Comparison of ENCODE assay signal across 15 cellular contexts in the genomic region with DNA sequence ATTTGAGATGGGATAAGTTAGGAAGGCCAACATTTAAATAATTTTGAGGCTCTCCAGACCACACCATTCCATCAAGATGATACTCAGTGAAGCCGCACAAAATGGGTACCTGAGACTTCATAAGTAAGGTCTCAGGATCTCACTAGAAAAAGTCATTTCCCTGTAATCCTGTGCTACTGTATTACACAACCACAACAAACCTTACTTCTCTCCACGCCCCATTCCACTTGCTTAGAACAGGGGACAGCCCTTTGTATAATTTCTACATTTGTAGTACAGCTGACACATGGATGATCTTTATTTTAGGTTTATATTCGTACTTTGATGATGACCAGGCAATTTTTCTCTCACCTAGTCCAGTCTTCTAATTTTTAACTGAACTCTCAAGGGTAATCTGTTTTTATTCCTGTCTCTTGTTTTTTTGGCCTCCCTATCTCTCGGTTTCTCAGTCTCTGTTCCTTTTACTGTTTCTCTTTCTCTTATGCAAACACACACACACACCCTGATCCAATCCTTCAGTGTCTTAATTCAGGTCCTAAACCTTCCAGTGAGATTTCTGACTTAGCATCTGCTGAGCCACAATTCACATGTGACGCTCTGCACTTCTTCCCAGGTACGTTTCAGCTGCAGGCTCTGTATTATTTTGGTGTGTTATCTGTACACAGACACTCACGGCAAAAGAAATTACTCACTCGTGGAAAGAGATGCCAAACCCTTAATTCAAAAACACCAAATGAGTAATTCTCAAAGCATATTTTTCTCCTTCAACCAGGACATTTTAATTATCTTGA.
DNase-seq lines count a peak whose midpoint lies in the region; ATAC-seq and TF ChIP-seq lines count a peak whose summit lies in the region.
"Had no signal": no experiment of that assay in that cellular context is flagged by ENCODE, and none has a peak within 500 bp of the region (broad histone marks: within the 10 kb centered on the region; RNA-seq: fewer than 3 reads in every experiment).

No MANE protein-coding gene starts in this region.

- 86% methylated on average over 1 of the region's 8 CpGs; no CpG with 5 or more reads in 1 of the 2 experiments for WGBS in IMR-90 (ENCODE audit: extremely low coverage in 2 of 2, insufficient read length in 1 of 2), 2 experiments

- POLR2A ChIA-PET in IMR-90 (lab: Charles Lee; ENCODE audit: unreplicated experiment): interaction anchor here (1.0 kb wide), 1 partner anchor 223 kb away, joined by 7 read pairs; a partner anchor contains a TSS
- POLR2A ChIA-PET in RWPE1 (lab: Yijun Ruan, JAX; ENCODE audit: low non-redundant PET): no interaction called here

- peak overlapping the region; percentile 20 for H2AK5ac ChIP-seq in IMR-90 (ENCODE audit: low read depth, low read length)

- H3K4ac ChIP-seq in IMR-90 (ENCODE audit: low read depth, low read length): peak overlapping the region; percentile 95; the same call in 1 of the 2 replicates

- H3K9me3 ChIP-seq in IMR-90 (ENCODE audit: control insufficient read depth, insufficient read depth, low read length): no peaks in the 10 kb centered on the region
- H3K9me3 ChIP-seq: BLaER1 had no signal

- H3K56ac ChIP-seq in IMR-90 (ENCODE audit: extremely low read depth, insufficient read depth, low read length): no peak overlapping the region

- peak overlapping the region in 1 of 2 experiments; percentile 61; a peak in 3 of 4 replicates for H4K8ac ChIP-seq in IMR-90 (ENCODE audit: low read depth in 2 of 2, low read length in 2 of 2)

- peak overlapping the region; percentile 35; the same call in 1 of the 2 replicates for H3K14ac ChIP-seq in IMR-90 (replicated peaks; ENCODE audit: low read depth, low read length)

- H3K4me3 ChIP-seq in IMR-90 (ENCODE audit: insufficient read depth, low read depth, low read length): no peak overlapping the region
- no peak overlapping the region for H3K4me3 ChIP-seq in fibroblast of pulmonary artery (replicated peaks; ENCODE audit: low read depth, low read length)
- no peak overlapping the region for H3K4me3 ChIP-seq in retinal pigment epithelial cell (ENCODE audit: low read length)
- H3K4me3 ChIP-seq: BLaER1 had no signal

- no peaks in the 10 kb centered on the region for H3K27me3 ChIP-seq in IMR-90 (ENCODE audit: control insufficient read depth, insufficient read depth, low read length)
- H3K27me3 ChIP-seq: BLaER1 had no signal

- peaks cover 11% of the 10 kb centered on the region for H3K9me1 ChIP-seq in IMR-90 (ENCODE audit: insufficient read depth, low read length)

- no peak overlapping the region for H2AK9ac ChIP-seq in IMR-90 (replicated peaks; ENCODE audit: low read depth, low read length, poor library complexity)

- dilution Hi-C loops in IMR-90 (cut with HindIII; ENCODE audit: low sequenced_read_pairs, unreplicated experiment): no loop called here

- no peaks in the 10 kb centered on the region for H3K36me3 ChIP-seq in IMR-90 (ENCODE audit: control insufficient read depth, insufficient read depth, low read length)
- H3K36me3 ChIP-seq: BLaER1 had no signal

- 0 out of 2 replicates have a peak overlapping the region, but pooled peaks have one; percentile 7 for H4K91ac ChIP-seq in IMR-90 (ENCODE audit: insufficient read depth, low read depth, low read length)

- peak overlapping the region; percentile 62 for H3K4me2 ChIP-seq in IMR-90 (ENCODE audit: low read depth, low read length)
- H3K4me2 ChIP-seq: BLaER1 had no signal

- H3K27ac ChIP-seq in IMR-90 (ENCODE audit: insufficient read depth, low read length) (peak overlapping the region; percentile 96; the same call in 1 of the 2 replicates), RWPE1 (no peak overlapping the region)
- H3K27ac ChIP-seq: BLaER1 had no signal

- peaks cover 0 to 3% (median 0%) of the 10 kb centered on the region in 7 donors for H3K9me3 Mint-ChIP-seq in CD14-positive monocyte
- H3K9me3 Mint-ChIP-seq: T-helper 1 cell treated with Interleukin-12 subunit alpha and Interleukin-12 subunit beta and Interleukin-4 antibody, amounts not matched to agents 30 μg/mL and 1 μg/mL, for 36 hours had no signal

- H2BK5ac ChIP-seq in IMR-90 (ENCODE audit: low read depth, low read length, poor library complexity, severe bottlenecking): peak overlapping the region; percentile 97

- H3K23ac ChIP-seq in IMR-90 (ENCODE audit: low read depth, low read length): no peak overlapping the region

- peak overlapping the region; percentile 58 for H2BK20ac ChIP-seq in IMR-90 (ENCODE audit: low read depth, low read length)

- H4K20me1 ChIP-seq in IMR-90 (ENCODE audit: insufficient read depth, low read length): no peaks in the 10 kb centered on the region
- H4K20me1 ChIP-seq: BLaER1 had no signal

- BruUV-seq in IMR-90 (replicated peaks; lab: Mats Ljungman, UMichigan): no TSS peak

- H2AFZ ChIP-seq in IMR-90 (replicated peaks; ENCODE audit: low read length, poor library complexity): no peak overlapping the region

- H3K79me1 ChIP-seq in IMR-90 (ENCODE audit: low read depth in 1 of 2, low read length in 2 of 2): no peaks in the 10 kb centered on the region

- H2BK15ac ChIP-seq in IMR-90 (ENCODE audit: low read depth, low read length): peak overlapping the region; percentile 10; the same call in 1 of the 3 replicates

- CTCF ChIA-PET in IMR-90 (lab: Yijun Ruan, JAX): no interaction called here
- CTCF ChIA-PET in RWPE1 (lab: Yijun Ruan, JAX): no interaction called here

- no peak for TF ChIP-seq RAD21 in IMR-90 (IDR thresholded peaks at IDR 0.05; ENCODE audit: low read length)

- H3K27ac Mint-ChIP-seq in CD14-positive monocyte: peak overlapping the region in 6 of 7 donors; percentile 13 to 82 (median 42)
- H3K27ac Mint-ChIP-seq: T-helper 1 cell treated with Interleukin-12 subunit alpha and Interleukin-12 subunit beta and Interleukin-4 antibody, amounts not matched to agents 30 μg/mL and 1 μg/mL, for 36 hours had no signal

- peak overlapping the region; percentile 40 for H4K5ac ChIP-seq in IMR-90 (ENCODE audit: low read depth, low read length)

- H3K36me3 Mint-ChIP-seq in CD14-positive monocyte: peaks cover 0 to 4% of the 10 kb centered on the region in 2 donors

- intact Hi-C loops in CD14-positive monocyte (cut with micrococcal nuclease) (no loop called here), IMR-90 (cut with micrococcal nuclease) (loop anchor here (1.0 kb wide), 1 partner anchor 10 kb away; no protein-coding TSS in a partner anchor)

- H3K4me1 Mint-ChIP-seq in CD14-positive monocyte: peaks cover 19% of the 10 kb centered on the region

- H3K4me3 Mint-ChIP-seq in CD14-positive monocyte: no peak overlapping the region
- H3K4me3 Mint-ChIP-seq: T-helper 1 cell treated with Interleukin-12 subunit alpha and Interleukin-12 subunit beta and Interleukin-4 antibody, amounts not matched to agents 30 μg/mL and 1 μg/mL, for 36 hours had no signal

- peak overlapping the region; percentile 72 for H2BK120ac ChIP-seq in IMR-90 (ENCODE audit: low read depth, low read length)

- H3K27me3 Mint-ChIP-seq in CD14-positive monocyte (ENCODE audit: low read depth in 3 of 3): peaks cover 0 to 4% (median 4%) of the 10 kb centered on the region in 3 donors

- peaks cover 14% of the 10 kb centered on the region for H3K4me1 ChIP-seq in IMR-90 (ENCODE audit: control insufficient read depth, insufficient read depth, low read length)
- H3K4me1 ChIP-seq: BLaER1 had no signal

- 0 out of 2 replicates have a peak overlapping the region, but pooled peaks have one; percentile 4 for H3K9ac ChIP-seq in IMR-90 (ENCODE audit: low read depth, low read length)
- H3K9ac ChIP-seq: BLaER1 had no signal

- DNase-seq in CD14-positive monocyte (ENCODE audit: low spot score) (no peak), IMR-90 (no peak), fibroblast of pulmonary artery (ENCODE audit: low read depth) (peak; percentile 13), retinal pigment epithelial cell (ENCODE audit: low read depth) (peak; percentile 26), NOMO-1 treated with DMSO at 0.1 percent for 48 hours (lab: John Stamatoyannopoulos, UW; ENCODE audit: unreplicated experiment) (no peak), foreskin melanocyte (no peak), RWPE1 (ENCODE audit: low spot score) (no peak)
- DNase-seq: activated naive CD4-positive, alpha-beta T cell treated with Interleukin-2 at 50 U/mL for 16 hours; cortex of kidney; GDM1; KG1; trophoblast cell had no signal

- in situ Hi-C loops in IMR-90 (cut with MboI; ENCODE audit: low sequenced_read_pairs): no loop called here

- peak; percentile 6; the same call in 1 of the 2 replicates for ATAC-seq in IMR-90 (ENCODE audit: low read depth)
- no peak for ATAC-seq in GM19467 (IDR thresholded peaks at IDR 0.05; ENCODE audit: unreplicated experiment)

- peak overlapping the region; percentile 83 for H3K18ac ChIP-seq in IMR-90 (ENCODE audit: low read depth, low read length)

- TF ChIP-seq POLR2A in IMR-90 (IDR thresholded peaks at IDR 0.05; ENCODE audit: low read depth, low read length): no peak

- TF ChIP-seq CTCF in CD14-positive monocyte (IDR thresholded peaks at IDR 0.05) (no peak), IMR-90 (conservative IDR thresholded peaks at IDR 0.05; ENCODE audit: low read depth, low read length) (no peak), fibroblast of pulmonary artery (IDR thresholded peaks at IDR 0.05; ENCODE audit: low read length, missing control alignments) (no peak), retinal pigment epithelial cell (conservative IDR thresholded peaks at IDR 0.05; ENCODE audit: low read depth, low read length) (no peak), RWPE1 (conservative IDR thresholded peaks at IDR 0.05; ENCODE audit: low read depth) (no peak)

TF ChIP-seq in IMR-90, 13 proteins besides CTCF, POLR2A, EP300 and RAD21:
- TF ChIP-seq, protein P1, sequence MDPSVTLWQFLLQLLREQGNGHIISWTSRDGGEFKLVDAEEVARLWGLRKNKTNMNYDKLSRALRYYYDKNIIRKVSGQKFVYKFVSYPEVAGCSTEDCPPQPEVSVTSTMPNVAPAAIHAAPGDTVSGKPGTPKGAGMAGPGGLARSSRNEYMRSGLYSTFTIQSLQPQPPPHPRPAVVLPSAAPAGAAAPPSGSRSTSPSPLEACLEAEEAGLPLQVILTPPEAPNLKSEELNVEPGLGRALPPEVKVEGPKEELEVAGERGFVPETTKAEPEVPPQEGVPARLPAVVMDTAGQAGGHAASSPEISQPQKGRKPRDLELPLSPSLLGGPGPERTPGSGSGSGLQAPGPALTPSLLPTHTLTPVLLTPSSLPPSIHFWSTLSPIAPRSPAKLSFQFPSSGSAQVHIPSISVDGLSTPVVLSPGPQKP (IDR thresholded peaks at IDR 0.05; ENCODE audit: borderline replicate concordance, low read depth, low read length): no peak
- TF ChIP-seq BHLHE40 (IDR thresholded peaks at IDR 0.05; ENCODE audit: low read depth, low read length) (no peak), CEBPB (IDR thresholded peaks at IDR 0.05; ENCODE audit: low read depth, low read length) (peak; percentile 32; the same call in 1 of the 2 replicates), MAFK (IDR thresholded peaks at IDR 0.05; ENCODE audit: low read depth, low read length) (0 out of 2 replicates have a peak, but pooled peaks have one; percentile 7)
TF ChIP-seq in IMR-90: peak in this region for 2.

Comparison
In these comparisons a context has a peak if more than half of its experiments do, and no peak if none do; other contexts are left out.
1. DNase-seq: peak in fibroblast of pulmonary artery (single experiment) and retinal pigment epithelial cell (single experiment); none in CD14-positive monocyte (single experiment), IMR-90 (single experiment), NOMO-1 treated with DMSO at 0.1 percent for 48 hours (single experiment), foreskin melanocyte (single experiment) and RWPE1 (single experiment).